1 cellular context compared by ENCODE assay signal in the genomic region with DNA sequence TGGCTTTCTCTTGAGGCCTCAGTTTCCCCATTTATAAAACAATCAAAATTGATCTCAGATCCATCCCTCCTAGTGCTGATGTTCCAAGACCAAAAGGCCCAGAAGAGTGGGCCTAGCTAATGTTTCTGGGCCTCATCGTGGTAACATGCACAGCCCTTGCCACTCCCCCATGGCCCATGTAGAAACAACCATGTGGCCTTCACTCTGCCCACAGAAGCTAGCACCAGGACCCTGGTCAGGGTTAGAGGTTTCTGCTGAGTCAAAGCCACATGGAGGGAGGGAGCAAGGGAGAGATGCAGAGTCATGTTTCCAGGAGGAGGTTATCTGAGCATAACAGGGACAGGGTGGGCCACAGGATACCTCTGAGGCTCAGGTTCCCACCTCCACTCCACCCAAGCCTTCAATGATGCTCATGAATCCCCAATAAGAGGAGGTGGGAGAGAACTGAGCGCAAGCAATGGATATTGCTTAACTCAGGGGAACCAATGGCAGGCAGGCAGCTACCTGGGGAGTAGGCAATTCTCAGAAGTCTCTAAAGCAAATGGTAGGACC.
TF ChIP-seq lines count a peak whose summit lies in the region.

No MANE protein-coding gene starts in this region.

TF ChIP-seq in K562, 482 proteins besides CTCF, POLR2A, EP300 and RAD21 (continued from another document and continues in another):
- TF ChIP-seq, protein P1, sequence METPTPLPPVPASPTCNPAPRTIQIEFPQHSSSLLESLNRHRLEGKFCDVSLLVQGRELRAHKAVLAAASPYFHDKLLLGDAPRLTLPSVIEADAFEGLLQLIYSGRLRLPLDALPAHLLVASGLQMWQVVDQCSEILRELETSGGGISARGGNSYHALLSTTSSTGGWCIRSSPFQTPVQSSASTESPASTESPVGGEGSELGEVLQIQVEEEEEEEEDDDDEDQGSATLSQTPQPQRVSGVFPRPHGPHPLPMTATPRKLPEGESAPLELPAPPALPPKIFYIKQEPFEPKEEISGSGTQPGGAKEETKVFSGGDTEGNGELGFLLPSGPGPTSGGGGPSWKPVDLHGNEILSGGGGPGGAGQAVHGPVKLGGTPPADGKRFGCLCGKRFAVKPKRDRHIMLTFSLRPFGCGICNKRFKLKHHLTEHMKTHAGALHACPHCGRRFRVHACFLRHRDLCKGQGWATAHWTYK (CRISPR knock-in tag; IDR thresholded peaks at IDR 0.05) = 0 out of 2 replicates have a peak, but pooled peaks have one; percentile 45
- TF ChIP-seq MBD1 (CRISPR knock-in tag; IDR thresholded peaks at IDR 0.05) (no peak), DIDO1 (tag; IDR thresholded peaks at IDR 0.05; ENCODE audit: low read depth) (no peak), ZNF354B (CRISPR knock-in tag; IDR thresholded peaks at IDR 0.05) (no peak), PHF8 (IDR thresholded peaks at IDR 0.05; ENCODE audit: borderline replicate concordance, low read length) (no peak), CEBPG (CRISPR knock-in tag; IDR thresholded peaks at IDR 0.05) (peak; percentile 51; the same call in 1 of the 2 replicates), CEBPG (tag; conservative IDR thresholded peaks at IDR 0.05 in 1 of 2, IDR thresholded peaks at IDR 0.05 in 1 of 2) (no peak), ZFPM2 (CRISPR knock-in tag; IDR thresholded peaks at IDR 0.05) (no peak), ZNF239 (CRISPR knock-in tag; IDR thresholded peaks at IDR 0.05) (peak; percentile 35), U2AF2 (optimal IDR thresholded peaks at IDR 0.05; ENCODE audit: low read depth, low read length) (no peak), GATA2 (CRISPR knock-in tag; IDR thresholded peaks at IDR 0.05) (no peak; the same call in 1 of the 2 replicates), EGR1 (conservative IDR thresholded peaks at IDR 0.05) (0 out of 2 replicates have a peak, but pooled peaks have one; percentile 20), PHF21A (IDR thresholded peaks at IDR 0.05; ENCODE audit: borderline replicate concordance, low read depth) (no peak), ZNF224 (CRISPR knock-in tag; IDR thresholded peaks at IDR 0.05) (no peak), TOE1 (IDR thresholded peaks at IDR 0.05; ENCODE audit: borderline replicate concordance) (0 out of 2 replicates have a peak, but pooled peaks have one; percentile 25), TOE1 (CRISPR knock-in tag; IDR thresholded peaks at IDR 0.05; ENCODE audit: borderline replicate concordance, low read depth) (no peak), POLR2H (tag; IDR thresholded peaks at IDR 0.05; ENCODE audit: low read depth) (no peak), MTF1 (CRISPR knock-in tag; IDR thresholded peaks at IDR 0.05; ENCODE audit: borderline replicate concordance) (no peak), ZNF384 (IDR thresholded peaks at IDR 0.05; ENCODE audit: low read depth, low read length) (no peak), MED1 (CRISPR knock-in tag; IDR thresholded peaks at IDR 0.05; ENCODE audit: borderline replicate concordance) (no peak), PML (IDR thresholded peaks at IDR 0.05; ENCODE audit: low read length) (peak; percentile 32; the same call in 1 of the 2 replicates), HMG20B (CRISPR knock-in tag; IDR thresholded peaks at IDR 0.05) (no peak), THRAP3 (IDR thresholded peaks at IDR 0.05; ENCODE audit: borderline replicate concordance) (no peak), TSHZ1 (CRISPR knock-in tag; IDR thresholded peaks at IDR 0.05) (0 out of 2 replicates have a peak, but pooled peaks have one; percentile 4), EP400 (IDR thresholded peaks at IDR 0.05) (peak; percentile 83), ZFX (CRISPR knock-in tag; IDR thresholded peaks at IDR 0.05) (no peak), ETS2 (tag; IDR thresholded peaks at IDR 0.05; ENCODE audit: borderline replicate concordance, poor library complexity, severe bottlenecking) (no peak), FOXM1 (IDR thresholded peaks at IDR 0.05; ENCODE audit: low read depth) (no peak), FOXM1 (CRISPR knock-in tag; IDR thresholded peaks at IDR 0.05; ENCODE audit: low read depth) (no peak), XRCC4 (IDR thresholded peaks at IDR 0.05; ENCODE audit: extremely low read depth, insufficient read depth, insufficient read length) (no peak), ZNF436 (CRISPR knock-in tag; IDR thresholded peaks at IDR 0.05) (no peak), ATF7 (IDR thresholded peaks at IDR 0.05) (no peak; the same call in 1 of the 2 replicates), MYC (IDR thresholded peaks at IDR 0.05; ENCODE audit: low read depth, low read length) (peak; percentile 93), MYC (CRISPR knock-in tag; IDR thresholded peaks at IDR 0.05; ENCODE audit: borderline replicate concordance, low read depth) (peak; percentile 61; the same call in 1 of the 2 replicates), JUN (IDR thresholded peaks at IDR 0.05; ENCODE audit: borderline replicate concordance, low read depth, low read length) (no peak; the same call in 1 of the 2 replicates), JUN (CRISPR knock-in tag; IDR thresholded peaks at IDR 0.05; ENCODE audit: borderline replicate concordance) (no peak), FOS (IDR thresholded peaks at IDR 0.05; ENCODE audit: extremely low read depth, insufficient read length) (no peak), HIVEP1 (CRISPR knock-in tag; IDR thresholded peaks at IDR 0.05) (0 out of 2 replicates have a peak, but pooled peaks have one; percentile 63), NKRF (IDR thresholded peaks at IDR 0.05; ENCODE audit: borderline replicate concordance) (peak; percentile 84)
- TF ChIP-seq, protein P2, sequence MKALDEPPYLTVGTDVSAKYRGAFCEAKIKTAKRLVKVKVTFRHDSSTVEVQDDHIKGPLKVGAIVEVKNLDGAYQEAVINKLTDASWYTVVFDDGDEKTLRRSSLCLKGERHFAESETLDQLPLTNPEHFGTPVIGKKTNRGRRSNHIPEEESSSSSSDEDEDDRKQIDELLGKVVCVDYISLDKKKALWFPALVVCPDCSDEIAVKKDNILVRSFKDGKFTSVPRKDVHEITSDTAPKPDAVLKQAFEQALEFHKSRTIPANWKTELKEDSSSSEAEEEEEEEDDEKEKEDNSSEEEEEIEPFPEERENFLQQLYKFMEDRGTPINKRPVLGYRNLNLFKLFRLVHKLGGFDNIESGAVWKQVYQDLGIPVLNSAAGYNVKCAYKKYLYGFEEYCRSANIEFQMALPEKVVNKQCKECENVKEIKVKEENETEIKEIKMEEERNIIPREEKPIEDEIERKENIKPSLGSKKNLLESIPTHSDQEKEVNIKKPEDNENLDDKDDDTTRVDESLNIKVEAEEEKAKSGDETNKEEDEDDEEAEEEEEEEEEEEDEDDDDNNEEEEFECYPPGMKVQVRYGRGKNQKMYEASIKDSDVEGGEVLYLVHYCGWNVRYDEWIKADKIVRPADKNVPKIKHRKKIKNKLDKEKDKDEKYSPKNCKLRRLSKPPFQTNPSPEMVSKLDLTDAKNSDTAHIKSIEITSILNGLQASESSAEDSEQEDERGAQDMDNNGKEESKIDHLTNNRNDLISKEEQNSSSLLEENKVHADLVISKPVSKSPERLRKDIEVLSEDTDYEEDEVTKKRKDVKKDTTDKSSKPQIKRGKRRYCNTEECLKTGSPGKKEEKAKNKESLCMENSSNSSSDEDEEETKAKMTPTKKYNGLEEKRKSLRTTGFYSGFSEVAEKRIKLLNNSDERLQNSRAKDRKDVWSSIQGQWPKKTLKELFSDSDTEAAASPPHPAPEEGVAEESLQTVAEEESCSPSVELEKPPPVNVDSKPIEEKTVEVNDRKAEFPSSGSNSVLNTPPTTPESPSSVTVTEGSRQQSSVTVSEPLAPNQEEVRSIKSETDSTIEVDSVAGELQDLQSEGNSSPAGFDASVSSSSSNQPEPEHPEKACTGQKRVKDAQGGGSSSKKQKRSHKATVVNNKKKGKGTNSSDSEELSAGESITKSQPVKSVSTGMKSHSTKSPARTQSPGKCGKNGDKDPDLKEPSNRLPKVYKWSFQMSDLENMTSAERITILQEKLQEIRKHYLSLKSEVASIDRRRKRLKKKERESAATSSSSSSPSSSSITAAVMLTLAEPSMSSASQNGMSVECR (CRISPR knock-in tag; IDR thresholded peaks at IDR 0.05) = no peak
- TF ChIP-seq, protein P3, sequence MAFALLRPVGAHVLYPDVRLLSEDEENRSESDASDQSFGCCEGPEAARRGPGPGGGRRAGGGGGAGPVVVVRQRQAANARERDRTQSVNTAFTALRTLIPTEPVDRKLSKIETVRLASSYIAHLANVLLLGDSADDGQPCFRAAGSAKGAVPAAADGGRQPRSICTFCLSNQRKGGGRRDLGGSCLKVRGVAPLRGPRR (CRISPR knock-in tag; IDR thresholded peaks at IDR 0.05) = no peak
- TF ChIP-seq, protein P4, sequence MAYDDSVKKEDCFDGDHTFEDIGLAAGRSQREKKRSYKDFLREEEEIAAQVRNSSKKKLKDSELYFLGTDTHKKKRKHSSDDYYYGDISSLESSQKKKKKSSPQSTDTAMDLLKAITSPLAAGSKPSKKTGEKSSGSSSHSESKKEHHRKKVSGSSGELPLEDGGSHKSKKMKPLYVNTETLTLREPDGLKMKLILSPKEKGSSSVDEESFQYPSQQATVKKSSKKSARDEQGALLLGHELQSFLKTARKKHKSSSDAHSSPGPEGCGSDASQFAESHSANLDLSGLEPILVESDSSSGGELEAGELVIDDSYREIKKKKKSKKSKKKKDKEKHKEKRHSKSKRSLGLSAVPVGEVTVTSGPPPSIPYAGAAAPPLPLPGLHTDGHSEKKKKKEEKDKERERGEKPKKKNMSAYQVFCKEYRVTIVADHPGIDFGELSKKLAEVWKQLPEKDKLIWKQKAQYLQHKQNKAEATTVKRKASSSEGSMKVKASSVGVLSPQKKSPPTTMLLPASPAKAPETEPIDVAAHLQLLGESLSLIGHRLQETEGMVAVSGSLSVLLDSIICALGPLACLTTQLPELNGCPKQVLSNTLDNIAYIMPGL (CRISPR knock-in tag; IDR thresholded peaks at IDR 0.05) = no peak
- TF ChIP-seq, protein P5, sequence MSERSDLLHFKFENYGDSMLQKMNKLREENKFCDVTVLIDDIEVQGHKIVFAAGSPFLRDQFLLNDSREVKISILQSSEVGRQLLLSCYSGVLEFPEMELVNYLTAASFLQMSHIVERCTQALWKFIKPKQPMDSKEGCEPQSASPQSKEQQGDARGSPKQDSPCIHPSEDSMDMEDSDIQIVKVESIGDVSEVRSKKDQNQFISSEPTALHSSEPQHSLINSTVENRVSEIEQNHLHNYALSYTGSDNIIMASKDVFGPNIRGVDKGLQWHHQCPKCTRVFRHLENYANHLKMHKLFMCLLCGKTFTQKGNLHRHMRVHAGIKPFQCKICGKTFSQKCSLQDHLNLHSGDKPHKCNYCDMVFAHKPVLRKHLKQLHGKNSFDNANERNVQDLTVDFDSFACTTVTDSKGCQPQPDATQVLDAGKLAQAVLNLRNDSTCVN (CRISPR knock-in tag; IDR thresholded peaks at IDR 0.05) = no peak
